1 cellular context compared by ENCODE assay signal in the genomic region with DNA sequence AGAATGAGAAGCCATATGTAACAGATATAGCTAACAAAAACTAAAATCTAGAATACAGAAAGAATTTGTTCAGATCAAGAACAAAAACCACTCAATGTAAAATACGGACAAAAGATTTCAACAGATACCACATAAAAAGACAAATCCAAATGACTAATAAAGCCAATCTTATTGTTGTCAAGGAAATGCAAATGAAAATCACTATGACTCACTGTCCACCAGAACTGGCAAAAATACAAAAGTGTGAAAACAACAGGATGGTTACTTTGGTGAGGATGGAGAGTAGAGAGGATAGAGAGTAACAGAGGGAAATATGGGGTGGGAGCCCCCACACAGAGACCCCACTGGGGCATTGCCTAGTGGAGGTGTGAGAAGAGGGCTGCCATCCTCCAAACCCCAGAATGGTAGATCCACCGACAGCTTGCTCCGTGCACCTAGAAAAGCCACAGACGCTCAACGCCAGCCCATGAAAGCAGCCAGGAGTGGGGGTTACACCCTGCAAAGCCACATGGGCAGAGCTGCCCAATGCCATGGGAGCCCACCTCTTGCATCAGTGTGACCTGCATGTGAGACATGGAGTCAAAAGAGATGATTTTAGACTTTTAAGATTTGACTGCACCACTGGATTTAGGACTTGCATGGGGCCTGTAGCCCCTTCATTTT.
A peak's percentile ranks its signal among the peaks of the same experiment; 100 is the strongest.
TF ChIP-seq lines count a peak whose summit lies in the region.

No MANE protein-coding gene starts in this region.

TF ChIP-seq in GM12878, 131 proteins besides CTCF, POLR2A, EP300 and RAD21 (continued from another document and continues in another):
- TF ChIP-seq, protein P1, sequence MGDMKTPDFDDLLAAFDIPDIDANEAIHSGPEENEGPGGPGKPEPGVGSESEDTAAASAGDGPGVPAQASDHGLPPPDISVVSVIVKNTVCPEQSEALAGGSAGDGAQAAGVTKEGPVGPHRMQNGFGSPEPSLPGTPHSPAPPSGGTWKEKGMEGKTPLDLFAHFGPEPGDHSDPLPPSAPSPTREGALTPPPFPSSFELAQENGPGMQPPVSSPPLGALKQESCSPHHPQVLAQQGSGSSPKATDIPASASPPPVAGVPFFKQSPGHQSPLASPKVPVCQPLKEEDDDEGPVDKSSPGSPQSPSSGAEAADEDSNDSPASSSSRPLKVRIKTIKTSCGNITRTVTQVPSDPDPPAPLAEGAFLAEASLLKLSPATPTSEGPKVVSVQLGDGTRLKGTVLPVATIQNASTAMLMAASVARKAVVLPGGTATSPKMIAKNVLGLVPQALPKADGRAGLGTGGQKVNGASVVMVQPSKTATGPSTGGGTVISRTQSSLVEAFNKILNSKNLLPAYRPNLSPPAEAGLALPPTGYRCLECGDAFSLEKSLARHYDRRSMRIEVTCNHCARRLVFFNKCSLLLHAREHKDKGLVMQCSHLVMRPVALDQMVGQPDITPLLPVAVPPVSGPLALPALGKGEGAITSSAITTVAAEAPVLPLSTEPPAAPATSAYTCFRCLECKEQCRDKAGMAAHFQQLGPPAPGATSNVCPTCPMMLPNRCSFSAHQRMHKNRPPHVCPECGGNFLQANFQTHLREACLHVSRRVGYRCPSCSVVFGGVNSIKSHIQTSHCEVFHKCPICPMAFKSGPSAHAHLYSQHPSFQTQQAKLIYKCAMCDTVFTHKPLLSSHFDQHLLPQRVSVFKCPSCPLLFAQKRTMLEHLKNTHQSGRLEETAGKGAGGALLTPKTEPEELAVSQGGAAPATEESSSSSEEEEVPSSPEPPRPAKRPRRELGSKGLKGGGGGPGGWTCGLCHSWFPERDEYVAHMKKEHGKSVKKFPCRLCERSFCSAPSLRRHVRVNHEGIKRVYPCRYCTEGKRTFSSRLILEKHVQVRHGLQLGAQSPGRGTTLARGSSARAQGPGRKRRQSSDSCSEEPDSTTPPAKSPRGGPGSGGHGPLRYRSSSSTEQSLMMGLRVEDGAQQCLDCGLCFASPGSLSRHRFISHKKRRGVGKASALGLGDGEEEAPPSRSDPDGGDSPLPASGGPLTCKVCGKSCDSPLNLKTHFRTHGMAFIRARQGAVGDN (IDR thresholded peaks at IDR 0.05): no peak
- TF ChIP-seq POU2F2 (IDR thresholded peaks at IDR 0.05; ENCODE audit: borderline replicate concordance, low read depth, low read length) (peak; percentile 89), CEBPB (IDR thresholded peaks at IDR 0.05; ENCODE audit: borderline replicate concordance in 1 of 2, low read depth in 2 of 2, low read length in 2 of 2) (no peak), YBX1 (IDR thresholded peaks at IDR 0.05) (no peak), RAD51 (IDR thresholded peaks at IDR 0.05) (no peak), GABPA (IDR thresholded peaks at IDR 0.05; ENCODE audit: low read depth) (0 out of 2 replicates have a peak, but pooled peaks have one; percentile 41), SPI1 (IDR thresholded peaks at IDR 0.05; ENCODE audit: borderline replicate concordance, insufficient read depth, low read depth, low read length) (no peak), EGR1 (IDR thresholded peaks at IDR 0.05; ENCODE audit: borderline replicate concordance in 1 of 2, low read depth in 2 of 2, low read length in 2 of 2) (no peak), SIN3A (IDR thresholded peaks at IDR 0.05; ENCODE audit: low read depth, low read length) (no peak), EED (IDR thresholded peaks at IDR 0.05; ENCODE audit: low read depth) (no peak), MXI1 (IDR thresholded peaks at IDR 0.05; ENCODE audit: low read depth, low read length) (no peak), CREB1 (IDR thresholded peaks at IDR 0.05; ENCODE audit: low read depth) (no peak), MEF2B (IDR thresholded peaks at IDR 0.05; ENCODE audit: partially characterized antibody, poor library complexity, severe bottlenecking) (no peak), MYB (IDR thresholded peaks at IDR 0.05; ENCODE audit: borderline replicate concordance, low read depth, low read length) (no peak), CBX5 (IDR thresholded peaks at IDR 0.05; ENCODE audit: low read depth) (no peak), BHLHE40 (IDR thresholded peaks at IDR 0.05; ENCODE audit: borderline replicate concordance in 1 of 2, low read depth in 2 of 2, low read length in 1 of 2) (no peak), SMC3 (IDR thresholded peaks at IDR 0.05; ENCODE audit: borderline replicate concordance, low read length) (no peak), MYC (IDR thresholded peaks at IDR 0.05; ENCODE audit: insufficient read depth, insufficient read length, insufficient replicate concordance, low read length, severe bottlenecking) (no peak), MEF2A (IDR thresholded peaks at IDR 0.05; ENCODE audit: insufficient read depth, low read depth, low read length) (no peak), GATAD2B (conservative IDR thresholded peaks at IDR 0.05; ENCODE audit: low read depth) (no peak), RCOR1 (conservative IDR thresholded peaks at IDR 0.05; ENCODE audit: low read depth, low read length) (no peak), RELA (IDR thresholded peaks at IDR 0.05; ENCODE audit: borderline replicate concordance, partially characterized antibody) (no peak), ZNF384 (IDR thresholded peaks at IDR 0.05; ENCODE audit: borderline replicate concordance, low read depth, low read length) (no peak), FOS (IDR thresholded peaks at IDR 0.05; ENCODE audit: borderline replicate concordance, extremely low read depth, insufficient read length) (no peak), FOXM1 (IDR thresholded peaks at IDR 0.05; ENCODE audit: low read depth, low read length) (peak; percentile 67; the same call in 1 of the 2 replicates), SMARCA5 (IDR thresholded peaks at IDR 0.05) (no peak), HDGF (IDR thresholded peaks at IDR 0.05) (no peak), CREM (IDR thresholded peaks at IDR 0.05; ENCODE audit: low read depth) (peak; percentile 16; the same call in 1 of the 2 replicates), TBL1XR1 (IDR thresholded peaks at IDR 0.05; ENCODE audit: low read depth, low read length) (no peak), SP1 (IDR thresholded peaks at IDR 0.05; ENCODE audit: low read depth, low read length) (no peak), SUPT20H (IDR thresholded peaks at IDR 0.05; ENCODE audit: borderline replicate concordance, control insufficient read depth, low read depth, low read length) (no peak), FOXK2 (IDR thresholded peaks at IDR 0.05) (no peak)
- TF ChIP-seq, protein P2, sequence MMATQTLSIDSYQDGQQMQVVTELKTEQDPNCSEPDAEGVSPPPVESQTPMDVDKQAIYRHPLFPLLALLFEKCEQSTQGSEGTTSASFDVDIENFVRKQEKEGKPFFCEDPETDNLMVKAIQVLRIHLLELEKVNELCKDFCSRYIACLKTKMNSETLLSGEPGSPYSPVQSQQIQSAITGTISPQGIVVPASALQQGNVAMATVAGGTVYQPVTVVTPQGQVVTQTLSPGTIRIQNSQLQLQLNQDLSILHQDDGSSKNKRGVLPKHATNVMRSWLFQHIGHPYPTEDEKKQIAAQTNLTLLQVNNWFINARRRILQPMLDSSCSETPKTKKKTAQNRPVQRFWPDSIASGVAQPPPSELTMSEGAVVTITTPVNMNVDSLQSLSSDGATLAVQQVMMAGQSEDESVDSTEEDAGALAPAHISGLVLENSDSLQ (IDR thresholded peaks at IDR 0.05): no peak
- TF ChIP-seq, protein P3, sequence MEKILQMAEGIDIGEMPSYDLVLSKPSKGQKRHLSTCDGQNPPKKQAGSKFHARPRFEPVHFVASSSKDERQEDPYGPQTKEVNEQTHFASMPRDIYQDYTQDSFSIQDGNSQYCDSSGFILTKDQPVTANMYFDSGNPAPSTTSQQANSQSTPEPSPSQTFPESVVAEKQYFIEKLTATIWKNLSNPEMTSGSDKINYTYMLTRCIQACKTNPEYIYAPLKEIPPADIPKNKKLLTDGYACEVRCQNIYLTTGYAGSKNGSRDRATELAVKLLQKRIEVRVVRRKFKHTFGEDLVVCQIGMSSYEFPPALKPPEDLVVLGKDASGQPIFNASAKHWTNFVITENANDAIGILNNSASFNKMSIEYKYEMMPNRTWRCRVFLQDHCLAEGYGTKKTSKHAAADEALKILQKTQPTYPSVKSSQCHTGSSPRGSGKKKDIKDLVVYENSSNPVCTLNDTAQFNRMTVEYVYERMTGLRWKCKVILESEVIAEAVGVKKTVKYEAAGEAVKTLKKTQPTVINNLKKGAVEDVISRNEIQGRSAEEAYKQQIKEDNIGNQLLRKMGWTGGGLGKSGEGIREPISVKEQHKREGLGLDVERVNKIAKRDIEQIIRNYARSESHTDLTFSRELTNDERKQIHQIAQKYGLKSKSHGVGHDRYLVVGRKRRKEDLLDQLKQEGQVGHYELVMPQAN (conservative IDR thresholded peaks at IDR 0.05): no peak
- TF ChIP-seq, protein P4, sequence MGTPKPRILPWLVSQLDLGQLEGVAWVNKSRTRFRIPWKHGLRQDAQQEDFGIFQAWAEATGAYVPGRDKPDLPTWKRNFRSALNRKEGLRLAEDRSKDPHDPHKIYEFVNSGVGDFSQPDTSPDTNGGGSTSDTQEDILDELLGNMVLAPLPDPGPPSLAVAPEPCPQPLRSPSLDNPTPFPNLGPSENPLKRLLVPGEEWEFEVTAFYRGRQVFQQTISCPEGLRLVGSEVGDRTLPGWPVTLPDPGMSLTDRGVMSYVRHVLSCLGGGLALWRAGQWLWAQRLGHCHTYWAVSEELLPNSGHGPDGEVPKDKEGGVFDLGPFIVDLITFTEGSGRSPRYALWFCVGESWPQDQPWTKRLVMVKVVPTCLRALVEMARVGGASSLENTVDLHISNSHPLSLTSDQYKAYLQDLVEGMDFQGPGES (IDR thresholded peaks at IDR 0.05): no peak
- TF ChIP-seq, protein P5, sequence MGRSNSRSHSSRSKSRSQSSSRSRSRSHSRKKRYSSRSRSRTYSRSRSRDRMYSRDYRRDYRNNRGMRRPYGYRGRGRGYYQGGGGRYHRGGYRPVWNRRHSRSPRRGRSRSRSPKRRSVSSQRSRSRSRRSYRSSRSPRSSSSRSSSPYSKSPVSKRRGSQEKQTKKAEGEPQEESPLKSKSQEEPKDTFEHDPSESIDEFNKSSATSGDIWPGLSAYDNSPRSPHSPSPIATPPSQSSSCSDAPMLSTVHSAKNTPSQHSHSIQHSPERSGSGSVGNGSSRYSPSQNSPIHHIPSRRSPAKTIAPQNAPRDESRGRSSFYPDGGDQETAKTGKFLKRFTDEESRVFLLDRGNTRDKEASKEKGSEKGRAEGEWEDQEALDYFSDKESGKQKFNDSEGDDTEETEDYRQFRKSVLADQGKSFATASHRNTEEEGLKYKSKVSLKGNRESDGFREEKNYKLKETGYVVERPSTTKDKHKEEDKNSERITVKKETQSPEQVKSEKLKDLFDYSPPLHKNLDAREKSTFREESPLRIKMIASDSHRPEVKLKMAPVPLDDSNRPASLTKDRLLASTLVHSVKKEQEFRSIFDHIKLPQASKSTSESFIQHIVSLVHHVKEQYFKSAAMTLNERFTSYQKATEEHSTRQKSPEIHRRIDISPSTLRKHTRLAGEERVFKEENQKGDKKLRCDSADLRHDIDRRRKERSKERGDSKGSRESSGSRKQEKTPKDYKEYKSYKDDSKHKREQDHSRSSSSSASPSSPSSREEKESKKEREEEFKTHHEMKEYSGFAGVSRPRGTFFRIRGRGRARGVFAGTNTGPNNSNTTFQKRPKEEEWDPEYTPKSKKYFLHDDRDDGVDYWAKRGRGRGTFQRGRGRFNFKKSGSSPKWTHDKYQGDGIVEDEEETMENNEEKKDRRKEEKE (IDR thresholded peaks at IDR 0.05): no peak
- TF ChIP-seq, protein P6, sequence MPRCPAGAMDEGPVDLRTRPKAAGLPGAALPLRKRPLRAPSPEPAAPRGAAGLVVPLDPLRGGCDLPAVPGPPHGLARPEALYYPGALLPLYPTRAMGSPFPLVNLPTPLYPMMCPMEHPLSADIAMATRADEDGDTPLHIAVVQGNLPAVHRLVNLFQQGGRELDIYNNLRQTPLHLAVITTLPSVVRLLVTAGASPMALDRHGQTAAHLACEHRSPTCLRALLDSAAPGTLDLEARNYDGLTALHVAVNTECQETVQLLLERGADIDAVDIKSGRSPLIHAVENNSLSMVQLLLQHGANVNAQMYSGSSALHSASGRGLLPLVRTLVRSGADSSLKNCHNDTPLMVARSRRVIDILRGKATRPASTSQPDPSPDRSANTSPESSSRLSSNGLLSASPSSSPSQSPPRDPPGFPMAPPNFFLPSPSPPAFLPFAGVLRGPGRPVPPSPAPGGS (IDR thresholded peaks at IDR 0.05; ENCODE audit: borderline replicate concordance, insufficient read depth, low read depth, low read length, poor library complexity, severe bottlenecking): no peak
- TF ChIP-seq, protein P7, sequence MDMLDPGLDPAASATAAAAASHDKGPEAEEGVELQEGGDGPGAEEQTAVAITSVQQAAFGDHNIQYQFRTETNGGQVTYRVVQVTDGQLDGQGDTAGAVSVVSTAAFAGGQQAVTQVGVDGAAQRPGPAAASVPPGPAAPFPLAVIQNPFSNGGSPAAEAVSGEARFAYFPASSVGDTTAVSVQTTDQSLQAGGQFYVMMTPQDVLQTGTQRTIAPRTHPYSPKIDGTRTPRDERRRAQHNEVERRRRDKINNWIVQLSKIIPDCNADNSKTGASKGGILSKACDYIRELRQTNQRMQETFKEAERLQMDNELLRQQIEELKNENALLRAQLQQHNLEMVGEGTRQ (IDR thresholded peaks at IDR 0.05; ENCODE audit: borderline replicate concordance, low read depth, low read length): no peak
- TF ChIP-seq, protein P8, sequence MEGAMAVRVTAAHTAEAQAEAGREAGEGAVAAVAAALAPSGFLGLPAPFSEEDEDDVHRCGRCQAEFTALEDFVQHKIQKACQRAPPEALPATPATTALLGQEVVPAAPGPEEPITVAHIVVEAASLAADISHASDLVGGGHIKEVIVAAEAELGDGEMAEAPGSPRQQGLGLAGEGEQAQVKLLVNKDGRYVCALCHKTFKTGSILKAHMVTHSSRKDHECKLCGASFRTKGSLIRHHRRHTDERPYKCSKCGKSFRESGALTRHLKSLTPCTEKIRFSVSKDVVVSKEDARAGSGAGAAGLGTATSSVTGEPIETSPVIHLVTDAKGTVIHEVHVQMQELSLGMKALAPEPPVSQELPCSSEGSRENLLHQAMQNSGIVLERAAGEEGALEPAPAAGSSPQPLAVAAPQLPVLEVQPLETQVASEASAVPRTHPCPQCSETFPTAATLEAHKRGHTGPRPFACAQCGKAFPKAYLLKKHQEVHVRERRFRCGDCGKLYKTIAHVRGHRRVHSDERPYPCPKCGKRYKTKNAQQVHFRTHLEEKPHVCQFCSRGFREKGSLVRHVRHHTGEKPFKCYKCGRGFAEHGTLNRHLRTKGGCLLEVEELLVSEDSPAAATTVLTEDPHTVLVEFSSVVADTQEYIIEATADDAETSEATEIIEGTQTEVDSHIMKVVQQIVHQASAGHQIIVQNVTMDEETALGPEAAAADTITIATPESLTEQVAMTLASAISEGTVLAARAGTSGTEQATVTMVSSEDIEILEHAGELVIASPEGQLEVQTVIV (IDR thresholded peaks at IDR 0.05; ENCODE audit: borderline replicate concordance, partially characterized antibody): no peak
- TF ChIP-seq, protein P9, sequence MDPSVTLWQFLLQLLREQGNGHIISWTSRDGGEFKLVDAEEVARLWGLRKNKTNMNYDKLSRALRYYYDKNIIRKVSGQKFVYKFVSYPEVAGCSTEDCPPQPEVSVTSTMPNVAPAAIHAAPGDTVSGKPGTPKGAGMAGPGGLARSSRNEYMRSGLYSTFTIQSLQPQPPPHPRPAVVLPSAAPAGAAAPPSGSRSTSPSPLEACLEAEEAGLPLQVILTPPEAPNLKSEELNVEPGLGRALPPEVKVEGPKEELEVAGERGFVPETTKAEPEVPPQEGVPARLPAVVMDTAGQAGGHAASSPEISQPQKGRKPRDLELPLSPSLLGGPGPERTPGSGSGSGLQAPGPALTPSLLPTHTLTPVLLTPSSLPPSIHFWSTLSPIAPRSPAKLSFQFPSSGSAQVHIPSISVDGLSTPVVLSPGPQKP (IDR thresholded peaks at IDR 0.05; ENCODE audit: low read depth, low read length): no peak
